10 cellular contexts compared by ENCODE assay signal in genomic region chr11:61698173-61698965, GRCh38. TPM values are rescaled to one million over a fixed set of nuclear protein-coding genes. Genes with fewer than 3 reads are reported as not detected.
DNase-seq lines count a peak whose midpoint lies in the region; ATAC-seq, FAIRE-seq and TF ChIP-seq lines count a peak whose summit lies in the region.
"Had no signal": no experiment of that assay in that cellular context is flagged by ENCODE, and none has a peak within 500 bp of the region (broad histone marks: within the 10 kb centered on the region; RNA-seq: fewer than 3 reads in every experiment).

No MANE protein-coding gene starts in this region.

- intact Hi-C loops in kidney (cut with DNase I) = no loop called here

- H3K4me3 ChIP-seq in AG10803 (ENCODE audit: low read length) = no peak overlapping the region
- H3K4me3 ChIP-seq in HEK293 (ENCODE audit: low read depth, low read length) = no peak overlapping the region
- H3K4me3 ChIP-seq in kidney (ENCODE audit: low read length in 2 of 2) = no peak overlapping the region

- DNase-seq in AG10803 (ENCODE audit: low read depth) (peak; percentile 14), SKM-1 treated with dmso at 0.1 percent for 144 hours (lab: John Stamatoyannopoulos, UW; ENCODE audit: unreplicated experiment) (peak; percentile 70), kidney (peak; percentile 45), NCI-H1048 (lab: John Stamatoyannopoulos, UW) (no peak)
- DNase-seq: DMS153, erythroblast had no signal

- H3K27ac ChIP-seq in HEK293 (ENCODE audit: extremely low read depth, low read depth, low read length) (no peak overlapping the region), kidney (ENCODE audit: low read depth in 2 of 2, low read length in 2 of 2) (peak overlapping the region in 1 of 2 donors; percentile 79)

- ATAC-seq in GM21786 (IDR thresholded peaks at IDR 0.05; ENCODE audit: unreplicated experiment) (no peak), GM21717 (IDR thresholded peaks at IDR 0.05; ENCODE audit: unreplicated experiment) (no peak), HG02938 (IDR thresholded peaks at IDR 0.05; ENCODE audit: unreplicated experiment) (no peak)

- CTCF ChIA-PET in HEK293 (lab: Yijun Ruan, JAX) = interaction anchor here (0.5 to 1.3 kb wide), 6 partner anchors 26 to 384 kb away, joined by 3 to 5 read pairs (median 3); no protein-coding TSS in a partner anchor

- H3K9ac ChIP-seq in kidney (ENCODE audit: low read length in 2 of 2) = peak overlapping the region in 1 of 2 donors; percentile 19

- no peaks in the 10 kb centered on the region for H3K4me1 ChIP-seq in HEK293 (ENCODE audit: control insufficient read depth, insufficient read depth, low read length)
- peaks cover 57 to 60% of the 10 kb centered on the region in 2 donors for H3K4me1 ChIP-seq in kidney (ENCODE audit: control insufficient read depth in 1 of 2, insufficient read depth in 1 of 2, low read depth in 1 of 2, low read length in 2 of 2)

- POLR2A ChIA-PET in HEK293 (lab: Yijun Ruan, JAX) = no interaction called here

- TF ChIP-seq CTCF in AG10803 (conservative IDR thresholded peaks at IDR 0.05; ENCODE audit: low read length) (no peak), HEK293 (tag by site-specific recombination; IDR thresholded peaks at IDR 0.05) (no peak), kidney (IDR thresholded peaks at IDR 0.05; ENCODE audit: borderline replicate concordance, extremely low read depth, insufficient read depth) (no peak)

- H3K9me3 ChIP-seq in HEK293 (ENCODE audit: control insufficient read depth, insufficient read depth, low read depth, low read length) = no peaks in the 10 kb centered on the region
- no peaks in the 10 kb centered on the region for H3K9me3 ChIP-seq in kidney (ENCODE audit: control insufficient read depth in 1 of 2, low read length in 2 of 2)

- no peaks in the 10 kb centered on the region for H3K36me3 ChIP-seq in HEK293 (ENCODE audit: control insufficient read depth in 2 of 2, insufficient read depth in 1 of 2, low read length in 2 of 2)
- H3K36me3 ChIP-seq in kidney (ENCODE audit: control insufficient read depth in 1 of 2, insufficient read depth in 2 of 2, low read length in 2 of 2) = no peaks in the 10 kb centered on the region

- FAIRE-seq in kidney (lab: Jason Lieb, UNC) = no peak

TF ChIP-seq in HEK293, 187 proteins besides CTCF, POLR2A, EP300 and RAD21:
- peak; percentile 13; the same call in 1 of the 2 replicates for TF ChIP-seq GLIS1 (tag by site-specific recombination; IDR thresholded peaks at IDR 0.05)
- 0 out of 2 replicates have a peak, but pooled peaks have one; percentile 38 for TF ChIP-seq ZNF341 (tag by site-specific recombination; IDR thresholded peaks at IDR 0.05; ENCODE audit: low read depth)
- no peak for TF ChIP-seq BCL11B (tag by site-specific recombination; IDR thresholded peaks at IDR 0.05; ENCODE audit: low read depth)
- no peak for TF ChIP-seq MEIS1 (CRISPR knock-in tag; IDR thresholded peaks at IDR 0.05; ENCODE audit: borderline replicate concordance)
- peak; percentile 12; the same call in 1 of the 2 replicates for TF ChIP-seq ZIC2 (tag by site-specific recombination; IDR thresholded peaks at IDR 0.05)

RNA-seq across cellular contexts. Expression of gene DAGLA, which starts 18.2 kb away (rescaled TPM):
- 3.9 TPM for total RNA-seq in kidney
- 1.4 TPM for polyA plus RNA-seq in kidney (ENCODE audit: insufficient read depth, low read depth, low replicate concordance)

RNA-seq across cellular contexts. Expression of gene MYRF, which starts 54.1 kb away (rescaled TPM):
- total RNA-seq in kidney = 36.3 TPM
- 6.0 TPM for polyA plus RNA-seq in kidney (ENCODE audit: insufficient read depth, low read depth, low replicate concordance)
